In the genomic region with DNA sequence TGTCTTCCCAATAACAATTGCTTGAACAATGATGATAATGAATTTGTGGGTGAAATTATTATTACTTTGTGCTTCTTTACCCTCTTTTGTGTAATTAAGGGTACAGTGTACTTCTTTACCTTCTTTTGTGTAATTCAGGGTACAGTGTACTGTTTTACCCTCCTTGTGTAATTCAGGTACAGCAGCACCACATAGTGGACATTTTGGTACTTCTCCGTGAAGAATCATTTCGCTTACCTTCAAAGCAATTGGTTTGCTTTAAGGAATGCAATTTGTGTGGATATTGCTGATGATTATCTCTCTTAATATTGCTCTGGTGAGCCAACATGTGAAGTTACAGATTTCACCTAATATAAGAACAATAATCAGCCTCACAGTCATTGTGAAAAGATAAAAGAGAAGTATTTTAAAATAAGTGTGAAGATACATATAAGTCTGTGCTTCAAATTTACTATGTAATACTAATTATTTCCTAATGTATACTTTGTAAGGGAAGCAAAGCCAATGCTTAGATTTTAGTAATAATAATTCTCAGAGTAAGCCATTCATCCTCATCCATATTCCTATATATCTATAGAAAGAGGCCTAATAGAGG, we compare ENCODE assay signal across 8 cellular contexts. TPM values are rescaled to one million over a fixed set of nuclear protein-coding genes. Genes with fewer than 3 reads are reported as not detected.
DNase-seq lines count a peak whose midpoint lies in the region; ATAC-seq, FAIRE-seq and TF ChIP-seq lines count a peak whose summit lies in the region.

No MANE protein-coding gene starts in this region.

- TF ChIP-seq EP300 in A549 (IDR thresholded peaks at IDR 0.05) = no peak

- peak; percentile 69 to 73 for TF ChIP-seq RAD21 in A549 (conservative IDR thresholded peaks at IDR 0.05 in 1 of 2, IDR thresholded peaks at IDR 0.05 in 1 of 2)

- TF ChIP-seq POLR2A in A549 (IDR thresholded peaks at IDR 0.05; ENCODE audit: low read length) = no peak

- H3K4me2 ChIP-seq in A549 = no peak overlapping the region
- no peak overlapping the region for H3K4me2 ChIP-seq in osteoblast (ENCODE audit: insufficient read depth, low read length)

- H3K9me3 ChIP-seq in A549 (no peaks in the 10 kb centered on the region), osteoblast (ENCODE audit: low read depth, low read length) (no peaks in the 10 kb centered on the region)

- POLR2A ChIA-PET in A549 (lab: Yijun Ruan, JAX) = no interaction called here

- H2AFZ ChIP-seq in osteoblast (ENCODE audit: low read length) = no peak overlapping the region

- CTCF ChIA-PET in A549 (lab: Yijun Ruan, JAX) = interaction anchor here (0.7 to 1.6 kb wide), 5 partner anchors 15 to 574 kb away, joined by 3 to 10 read pairs (median 3); no protein-coding TSS in a partner anchor

- H3K27me3 ChIP-seq in osteoblast (ENCODE audit: insufficient read depth, low read length) = no peaks in the 10 kb centered on the region

- no peak overlapping the region for H3K27ac ChIP-seq in A549
- no peak overlapping the region for H3K27ac ChIP-seq in osteoblast (ENCODE audit: low read depth, low read length)

- peak; percentile 83; a peak in 5 of 6 replicates for ATAC-seq in A549
- peak; percentile 76 for ATAC-seq in GM21825 (IDR thresholded peaks at IDR 0.05; ENCODE audit: unreplicated experiment)

- no peaks in the 10 kb centered on the region for H4K20me1 ChIP-seq in osteoblast (ENCODE audit: insufficient read depth, low read length)

- peak; percentile 63 for TF ChIP-seq CTCF in A549 (IDR thresholded peaks at IDR 0.05)
- TF ChIP-seq CTCF in fibroblast of pulmonary artery (IDR thresholded peaks at IDR 0.05; ENCODE audit: low read length, missing control alignments) = peak; percentile 77
- TF ChIP-seq CTCF in osteoblast (IDR thresholded peaks at IDR 0.05; ENCODE audit: extremely low read depth, low read depth, low read length) = peak; percentile 71

- no peaks in the 10 kb centered on the region for H3K4me1 ChIP-seq in A549
- no peaks in the 10 kb centered on the region for H3K4me1 ChIP-seq in osteoblast (ENCODE audit: insufficient read depth, low read length)

- H3K36me3 ChIP-seq in osteoblast (ENCODE audit: insufficient read depth, low read length) = no peaks in the 10 kb centered on the region

- H3K79me2 ChIP-seq in osteoblast (ENCODE audit: insufficient read depth, low read length) = no peaks in the 10 kb centered on the region

- peak; percentile 28 for FAIRE-seq in A549 (lab: Jason Lieb, UNC)

- WGBS in A549 (ENCODE audit: missing lambda C conversion rate) = 2% methylated on average over 2 of the region's 2 CpGs

- H3K4me3 ChIP-seq in A549 (no peak overlapping the region), fibroblast of pulmonary artery (replicated peaks; ENCODE audit: low read depth, low read length) (no peak overlapping the region), osteoblast (ENCODE audit: insufficient read depth, low read length) (no peak overlapping the region)

- DNase-seq in A549 (ENCODE audit: low read depth in 1 of 2, low spot score in 1 of 2) = peak; percentile 21 to 57
- DNase-seq in EH (ENCODE audit: low read depth) = peak; percentile 56
- peak; percentile 69 to 71 for DNase-seq in Kasumi-1 (lab: John Stamatoyannopoulos, UW)
- peak; percentile 41 for DNase-seq in SW480 (ENCODE audit: low spot score)
- DNase-seq in fibroblast of pulmonary artery (ENCODE audit: low read depth) = peak; percentile 82
- no peak for DNase-seq in osteoblast (ENCODE audit: insufficient read length, low spot score, missing footprints)
- no peak for DNase-seq in NK-92 (lab: John Stamatoyannopoulos, UW; ENCODE audit: unreplicated experiment)

TF ChIP-seq in A549, 52 proteins besides CTCF, POLR2A, EP300 and RAD21:
- no peak for TF ChIP-seq BHLHE40 (IDR thresholded peaks at IDR 0.05; ENCODE audit: low read depth, low read length)
- no peak for TF ChIP-seq CEBPB (IDR thresholded peaks at IDR 0.05)
- no peak for TF ChIP-seq ESRRA (IDR thresholded peaks at IDR 0.05; ENCODE audit: borderline replicate concordance, low read length)
- no peak for TF ChIP-seq CBX8 (IDR thresholded peaks at IDR 0.05)
- TF ChIP-seq TFCP2L1 (CRISPR knock-in tag; IDR thresholded peaks at IDR 0.05) = no peak
- peak; percentile 42; the same call in 2 of the 3 replicates for TF ChIP-seq SMC3 (IDR thresholded peaks at IDR 0.05)

RNA-seq across cellular contexts. Expression of a gene that starts 27.2 kb away (rescaled TPM):
- polyA plus RNA-seq in A549 (2011; rRNA removed) (40.0 and 45.0 TPM in 2 replicates), A549 (2017; fragmentation: RNase III; extraction: RNeasy Plus Mini Kit Qiagen cat#74134 plus additional on column Dnase treatment) (13.8 to 14.5 TPM (median 13.9 TPM) in 3 replicates)
- 15.0 and 18.4 TPM in 2 replicates for polyA plus RNA-seq in A549 (2012; cell fraction: cytosol; rRNA removed)
- 13.7 and 15.0 TPM in 2 replicates for polyA plus RNA-seq in A549 (2012; cell fraction: nucleus; rRNA removed)
- polyA minus RNA-seq in A549 (2011; rRNA and poly(A)+ RNA removed) = 53.6 and 63.0 TPM in 2 replicates
- 18.1 and 22.7 TPM in 2 replicates for total RNA-seq in osteoblast

Comparison
In these comparisons a context has a peak if more than half of its experiments do, and no peak if none do; other contexts are left out.
1. DNase-seq: peak in A549 (2 of 2), EH (single experiment), Kasumi-1 (2 of 2), SW480 (single experiment) and fibroblast of pulmonary artery (single experiment); none in osteoblast (single experiment) and NK-92 (single experiment).
2. Peak in every context shown above with its lines, with median percentiles within 50 percentile points of each other: CTCF ChIP-seq.